In the genomic region with DNA sequence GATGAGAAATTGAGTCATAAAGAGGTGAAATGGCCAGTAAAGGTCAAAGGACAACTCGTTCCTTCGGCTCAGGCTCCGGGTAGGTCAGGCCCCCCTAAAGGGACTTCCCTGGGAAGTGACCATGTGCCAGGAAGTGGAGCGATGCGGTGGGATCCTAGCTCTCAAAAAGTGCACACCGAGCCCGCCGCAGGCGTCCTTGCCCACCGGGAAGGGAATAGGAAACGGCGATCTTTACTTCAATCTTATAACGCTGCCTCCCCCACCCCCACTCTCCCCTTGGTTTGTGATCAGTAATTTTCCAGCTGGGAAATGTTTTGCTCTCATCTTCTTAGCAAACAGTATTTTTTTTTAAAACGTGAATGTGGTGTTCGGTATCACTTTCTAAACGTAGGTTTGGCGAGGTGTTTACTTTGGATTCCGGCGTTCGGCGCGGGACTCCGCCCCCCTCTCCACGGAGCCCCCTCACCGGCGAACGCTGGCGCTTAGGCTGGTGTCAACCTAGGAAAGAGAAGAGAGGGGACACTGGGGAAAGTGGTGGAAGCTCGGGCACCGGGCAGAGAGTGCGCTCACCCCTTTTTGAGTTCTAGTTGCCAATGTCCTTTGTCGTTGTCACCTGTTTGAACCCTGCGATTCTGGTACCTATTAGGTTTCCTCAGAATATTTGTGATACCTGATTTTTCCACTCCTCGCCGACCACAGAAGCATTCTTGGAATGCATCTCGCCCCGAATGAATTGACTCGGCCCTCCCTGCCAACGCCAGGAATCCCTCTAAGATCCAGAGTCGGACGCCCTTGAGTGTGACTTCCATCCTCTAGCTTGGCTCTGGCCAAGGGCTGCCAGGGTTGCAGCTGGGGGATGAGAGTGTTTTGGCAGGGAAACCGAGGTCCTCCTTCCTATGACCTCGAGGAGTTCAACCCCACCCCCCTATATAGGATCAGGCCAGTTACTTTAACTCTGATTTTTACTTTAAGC, we compare ENCODE assay signal across 10 cellular contexts. TPM values are rescaled to one million over a fixed set of nuclear protein-coding genes. Genes with fewer than 3 reads are reported as not detected.
DNase-seq lines count a peak whose midpoint lies in the region; ATAC-seq lines count a peak whose summit lies in the region.
"Had no signal": no experiment of that assay in that cellular context is flagged by ENCODE, and none has a peak within 500 bp of the region (broad histone marks: within the 10 kb centered on the region; RNA-seq: fewer than 3 reads in every experiment).

No MANE protein-coding gene starts in this region.

- H3K4me3 ChIP-seq in HUES48 (ENCODE audit: low read depth, low read length): peak overlapping the region; percentile 74
- H3K4me3 ChIP-seq in iPS-20b (ENCODE audit: low read length): peak overlapping the region; percentile 84
- H3K4me3 ChIP-seq: lung had no signal

- no peak overlapping the region for H3K27ac ChIP-seq in HUES48 (ENCODE audit: low read depth, low read length)
- H3K27ac ChIP-seq in iPS-20b (ENCODE audit: low read length): no peak overlapping the region

- DNase-seq in astrocyte of the hippocampus (ENCODE audit: low read depth, low spot score): peak; percentile 59
- DNase-seq in sciatic nerve (ENCODE audit: low spot score): peak; percentile 70
- DNase-seq in NCI-H226: no peak
- no peak for DNase-seq in Ammon's horn (ENCODE audit: low spot score)
- no peak for DNase-seq in medulla oblongata (ENCODE audit: extremely low spot score)
- no peak for DNase-seq in effector CD4-positive, alpha-beta T cell
- DNase-seq: activated CD4-positive, alpha-beta T cell treated with anti-CD3 and anti-CD28 coated beads for 48 hours had no signal

- no peaks in the 10 kb centered on the region for H3K36me3 ChIP-seq in HUES48 (ENCODE audit: control insufficient read depth, insufficient read depth, low read length)
- H3K36me3 ChIP-seq in iPS-20b (ENCODE audit: insufficient read depth, low read depth, low read length): no peaks in the 10 kb centered on the region; the same call in 1 of the 2 replicates

- H3K9ac ChIP-seq in HUES48 (ENCODE audit: low read depth, low read length): no peak overlapping the region
- H3K9ac ChIP-seq in iPS-20b (ENCODE audit: low read depth, low read length): peak overlapping the region; percentile 52; the same call in 1 of the 2 replicates

- peak; percentile 10 for ATAC-seq in sciatic nerve

- H3K27me3 ChIP-seq in HUES48 (ENCODE audit: control insufficient read depth, insufficient read depth, low read length) (peaks cover 58% of the 10 kb centered on the region), iPS-20b (ENCODE audit: insufficient read depth, low read length) (peaks cover 66% of the 10 kb centered on the region)

- H3K9me3 ChIP-seq in HUES48 (ENCODE audit: control insufficient read depth, insufficient read depth, low read length) (no peaks in the 10 kb centered on the region), iPS-20b (ENCODE audit: insufficient read depth, low read depth, low read length) (peaks cover 14% of the 10 kb centered on the region)

- peaks cover 16% of the 10 kb centered on the region for H3K4me1 ChIP-seq in HUES48 (ENCODE audit: control insufficient read depth, insufficient read depth, low read length)
- H3K4me1 ChIP-seq in iPS-20b (ENCODE audit: insufficient read depth, low read length): peaks cover 5% of the 10 kb centered on the region; the same call in 1 of the 2 replicates

- intact Hi-C loops in sciatic nerve (cut with DNase I): no loop called here

RNA-seq across cellular contexts. Expression of a gene that starts 1.8 kb away (rescaled TPM):
- 63.8 TPM for total RNA-seq in sciatic nerve

Comparison
In these comparisons a context has a peak if more than half of its experiments do, and no peak if none do; other contexts are left out.
1. DNase-seq: peak in astrocyte of the hippocampus (single experiment) and sciatic nerve (single experiment); none in NCI-H226 (single experiment), Ammon's horn (single experiment), medulla oblongata (single experiment) and effector CD4-positive, alpha-beta T cell (single experiment).